Comparison of ENCODE assay signal across 8 cellular contexts in genomic region chr22:30326704-30327362, GRCh38. TPM values are rescaled to one million over a fixed set of nuclear protein-coding genes. Genes with fewer than 3 reads are reported as not detected.
DNase-seq lines count a peak whose midpoint lies in the region; ATAC-seq and TF ChIP-seq lines count a peak whose summit lies in the region.

TBC1D10A (minus strand) TSS chr22:30326941; CDS start chr22:30326881, 60 bp downstream.

- H3K4me1 ChIP-seq in CD4-positive, CD25-positive, alpha-beta regulatory T cell (ENCODE audit: control insufficient read depth, insufficient read depth, low read length, poor library complexity, severe bottlenecking) = peaks cover 52% of the 10 kb centered on the region

- no peaks in the 10 kb centered on the region for H3K27me3 Mint-ChIP-seq in CD4-positive, CD25-positive, alpha-beta regulatory T cell
- H3K27me3 Mint-ChIP-seq in activated CD8-positive, alpha-beta T cell treated with anti-CD3 and anti-CD28 coated beads for 36 hours = no peaks in the 10 kb centered on the region

- H3K36me3 Mint-ChIP-seq in CD4-positive, CD25-positive, alpha-beta regulatory T cell = peaks cover 17% of the 10 kb centered on the region
- H3K36me3 Mint-ChIP-seq in activated CD8-positive, alpha-beta T cell treated with anti-CD3 and anti-CD28 coated beads for 36 hours (ENCODE audit: low read depth) = peaks cover 21% of the 10 kb centered on the region

- peak; percentile 90 to 91 for ATAC-seq in CD4-positive, CD25-positive, alpha-beta regulatory T cell (ENCODE audit: low read depth in 2 of 2)
- peak; percentile 91 for ATAC-seq in GM19452 (IDR thresholded peaks at IDR 0.05; ENCODE audit: unreplicated experiment)
- peak; percentile 88 for ATAC-seq in activated CD8-positive, alpha-beta T cell treated with anti-CD3 and anti-CD28 coated beads for 36 hours

- no peak for TF ChIP-seq CTCF in activated CD8-positive, alpha-beta T cell treated with anti-CD3 and anti-CD28 coated beads for 36 hours (IDR thresholded peaks at IDR 0.05)
- no peak for TF ChIP-seq CTCF in lower leg skin (IDR thresholded peaks at IDR 0.05)

- peak within 1 kb of the TSS; percentile 82 for H3K27ac ChIP-seq in CD4-positive, CD25-positive, alpha-beta regulatory T cell (ENCODE audit: insufficient read depth, low read length, poor library complexity, severe bottlenecking)

- POLR2A ChIA-PET in activated CD8-positive, alpha-beta T cell treated with anti-CD3 and anti-CD28 coated beads for 36 hours (lab: Charles Lee) = interaction anchor here (0.7 to 8.5 kb wide), 11 partner anchors 13 to 98 kb away, joined by 3 to 68 read pairs (median 4); partner anchors contain the start of genes CCDC157 and SF3A1

- no peaks in the 10 kb centered on the region for H3K9me3 ChIP-seq in CD4-positive, CD25-positive, alpha-beta regulatory T cell (ENCODE audit: control insufficient read depth in 2 of 2, low read length in 2 of 2)

- intact Hi-C loops in activated CD8-positive, alpha-beta T cell treated with anti-CD3 and anti-CD28 coated beads for 36 hours (cut with micrococcal nuclease) = no loop called here
- intact Hi-C loops in lower leg skin (cut with DNase I; ENCODE audit: low total_unique reads) = no loop called here

- peak; percentile 92 to 97 (median 93) for DNase-seq in CD4-positive, CD25-positive, alpha-beta regulatory T cell
- DNase-seq in HK-2 (ENCODE audit: unreplicated experiment) = peak; percentile 89
- peak; percentile 94 for DNase-seq in NCI-H82 (lab: John Stamatoyannopoulos, UW)
- DNase-seq in activated CD8-positive, alpha-beta T cell treated with anti-CD3 and anti-CD28 coated beads for 36 hours = peak; percentile 96
- peak; percentile 92 for DNase-seq in ecto neural progenitor cell (ENCODE audit: low spot score)
- peak; percentile 86 to 97 for DNase-seq in lower leg skin (ENCODE audit: low spot score in 2 of 2)
- peak; percentile 93 to 94 for DNase-seq in stimulated activated CD4-positive, alpha-beta T cell treated with anti-CD3 and anti-CD28 coated beads, Interleukin-4, amount 100 ng/mL, for 4 hours

- H3K4me1 Mint-ChIP-seq in CD4-positive, CD25-positive, alpha-beta regulatory T cell = peaks cover 11 to 55% (median 40%) of the 10 kb centered on the region in 4 donors
- H3K4me1 Mint-ChIP-seq in activated CD8-positive, alpha-beta T cell treated with anti-CD3 and anti-CD28 coated beads for 36 hours (ENCODE audit: low read depth) = peaks cover 40% of the 10 kb centered on the region

- H3K27ac Mint-ChIP-seq in CD4-positive, CD25-positive, alpha-beta regulatory T cell = peak within 1 kb of the TSS; percentile 90 to 95 (median 94)
- peak within 1 kb of the TSS; percentile 81 for H3K27ac Mint-ChIP-seq in activated CD8-positive, alpha-beta T cell treated with anti-CD3 and anti-CD28 coated beads for 36 hours

- H3K4me3 Mint-ChIP-seq in CD4-positive, CD25-positive, alpha-beta regulatory T cell = peak within 1 kb of the TSS; percentile 85 to 94 (median 92)
- peak within 1 kb of the TSS; percentile 81 for H3K4me3 Mint-ChIP-seq in activated CD8-positive, alpha-beta T cell treated with anti-CD3 and anti-CD28 coated beads for 36 hours

- no peaks in the 10 kb centered on the region for H3K9me3 Mint-ChIP-seq in CD4-positive, CD25-positive, alpha-beta regulatory T cell
- no peaks in the 10 kb centered on the region for H3K9me3 Mint-ChIP-seq in activated CD8-positive, alpha-beta T cell treated with anti-CD3 and anti-CD28 coated beads for 36 hours

- no peaks in the 10 kb centered on the region for H3K27me3 ChIP-seq in CD4-positive, CD25-positive, alpha-beta regulatory T cell (ENCODE audit: control insufficient read depth, insufficient read depth, low read length)

- CTCF ChIA-PET in activated CD8-positive, alpha-beta T cell treated with anti-CD3 and anti-CD28 coated beads for 36 hours (lab: Charles Lee) = interaction anchor here (0.7 to 8.3 kb wide), 9 partner anchors 12 to 219 kb away, joined by 3 to 98 read pairs (median 4); partner anchors contain the start of genes CASTOR1, CCDC157 and SF3A1

- H3K4me3 ChIP-seq in CD4-positive, CD25-positive, alpha-beta regulatory T cell (ENCODE audit: low read depth, low read length) = peak within 1 kb of the TSS; percentile 81
- H3K4me3 ChIP-seq in lower leg skin (ENCODE audit: low read depth, poor library complexity, severe bottlenecking) = peak within 1 kb of the TSS; percentile 51

- TF ChIP-seq POLR2A in lower leg skin (IDR thresholded peaks at IDR 0.05) = peak in 1 of 2 donors; percentile 26

- peaks cover 8% of the 10 kb centered on the region for H3K36me3 ChIP-seq in CD4-positive, CD25-positive, alpha-beta regulatory T cell (ENCODE audit: control insufficient read depth, insufficient read depth, low read length)

- WGBS in lower leg skin, 2 donors = 0 to 1% methylated on average over 23 to 41 of the region's 69 CpGs

RNA-seq across cellular contexts. Expression of gene TBC1D10A, which starts in this region (rescaled TPM):
- total RNA-seq in CD4-positive, CD25-positive, alpha-beta regulatory T cell = 67.5 TPM
- 10 to 100 TPM; 44.2 to 58.0 (median 47.4) TPM for polyA plus RNA-seq in CD4-positive, CD25-positive, alpha-beta regulatory T cell
- total RNA-seq in activated CD8-positive, alpha-beta T cell treated with anti-CD3 and anti-CD28 coated beads for 36 hours = 10 to 100 TPM; 20.5 to 21.1 TPM
- total RNA-seq in lower leg skin = 10 to 100 TPM; 64.8 to 80.1 (median 74.2) TPM

Comparison
In these comparisons a context has a peak if more than half of its experiments do, and no peak if none do; other contexts are left out.
1. Peak in every context shown above with its lines: DNase-seq, ATAC-seq, H3K4me3 ChIP-seq and H3K27ac ChIP-seq.